ENCODE assay signal across 28 cellular contexts in the genomic region with DNA sequence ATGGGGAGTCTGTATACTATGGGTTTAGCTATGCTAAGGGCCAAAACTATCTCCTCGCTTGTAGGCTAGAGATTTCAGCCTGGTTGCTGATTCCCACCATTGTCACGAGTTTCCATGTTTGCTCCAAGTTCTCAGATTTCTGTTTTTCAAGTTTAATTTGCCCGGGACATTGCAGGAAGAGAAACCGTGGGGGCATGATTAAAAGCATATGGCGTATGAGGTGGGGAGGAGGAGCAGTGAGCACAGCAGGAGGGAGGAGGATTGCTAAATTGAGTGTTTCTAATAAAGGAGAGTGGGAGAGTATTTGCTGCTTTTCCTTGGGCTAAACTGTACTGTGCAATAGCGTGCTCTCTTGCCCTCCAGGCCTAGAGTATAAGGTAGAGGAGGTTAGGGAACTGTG.
A peak's percentile ranks its signal among the peaks of the same experiment; 100 is the strongest.
DNase-seq lines count a peak whose midpoint lies in the region; ATAC-seq and TF ChIP-seq lines count a peak whose summit lies in the region.
"Had no signal": no experiment of that assay in that cellular context is flagged by ENCODE, and none has a peak within 500 bp of the region (broad histone marks: within the 10 kb centered on the region; RNA-seq: fewer than 3 reads in every experiment).

No MANE protein-coding gene starts in this region.

- H3K4me3 ChIP-seq in astrocyte of the spinal cord (ENCODE audit: low read depth, low read length): no peak overlapping the region
- no peak overlapping the region for H3K4me3 ChIP-seq in hepatocyte
- H3K4me3 ChIP-seq in coronary artery: no peak overlapping the region
- H3K4me3 ChIP-seq: gastrocnemius medialis, left lung, thoracic aorta, uterus had no signal

- no peak for ATAC-seq in HG02970 (IDR thresholded peaks at IDR 0.05; ENCODE audit: low FRiP score, unreplicated experiment)
- ATAC-seq in natural killer cell: no peak
- ATAC-seq: activated naive CD8-positive, alpha-beta T cell treated with anti-CD3 and anti-CD28 coated beads, Interleukin-2, amount 50 U/mL, for 24 hours; gastrocnemius medialis; left lung; stimulated activated naive CD8-positive, alpha-beta T cell treated with anti-CD3 and anti-CD28 coated beads, Interleukin-15, Interleukin-2, amounts not matched to agents 100 U/mL and 50 U/mL, for 24 hours had no signal

- H3K27ac Mint-ChIP-seq in natural killer cell: no peak overlapping the region
- H3K27ac Mint-ChIP-seq: activated CD4-positive, alpha-beta T cell treated with anti-CD3 and anti-CD28 coated beads, Interleukin-2, amount 10 ng/mL, durations not matched to agents 24 days and 14 days; activated naive CD8-positive, alpha-beta T cell treated with anti-CD3 and anti-CD28 coated beads, Interleukin-2, amount 50 U/mL, for 24 hours; T-helper 2 cell treated with Interferon-gamma antibody and Interleukin-4, amounts not matched to agents 5 μg/mL and 100 μg/mL, for 36 hours had no signal

- in situ Hi-C loops in astrocyte of the spinal cord (cut with HindIII; ENCODE audit: low sequenced_read_pairs): no loop called here

- peak; percentile 25 for DNase-seq in NCI-H2171 treated with DMSO at 0.1 percent for 48 hours (lab: John Stamatoyannopoulos, UW)
- DNase-seq in NCI-H2171 (lab: John Stamatoyannopoulos, UW): no peak
- peak; percentile 60 for DNase-seq in astrocyte of the spinal cord (ENCODE audit: low read depth, low spot score)
- no peak for DNase-seq in hepatocyte (ENCODE audit: low spot score)
- no peak for DNase-seq in coronary artery (ENCODE audit: low spot score)
- no peak for DNase-seq in posterior vena cava (ENCODE audit: low spot score)
- DNase-seq in natural killer cell: no peak
- DNase-seq: activated CD4-positive, alpha-beta T cell treated with anti-CD3 and anti-CD28 coated beads, Interleukin-2, amount 10 ng/mL, durations not matched to agents 24 days and 14 days; activated gamma-delta T cell; activated naive CD8-positive, alpha-beta T cell treated with anti-CD3 and anti-CD28 coated beads, Interleukin-2, amount 50 U/mL, for 24 hours; activated T-cell treated with anti-CD3 and anti-CD28 coated beads, Interleukin-2, amount 50 U/mL, for 1 hour; BE2C; cerebellar nuclear complex; gastrocnemius medialis; left lung; mesendoderm; MV-4-11; NCI-H146; nucleus accumbens; OCI-M1; stimulated activated naive CD8-positive, alpha-beta T cell treated with anti-CD3 and anti-CD28 coated beads, Interleukin-15, Interleukin-2, amounts not matched to agents 100 U/mL and 50 U/mL, for 24 hours; uterus; WERI-Rb-1 had no signal

- H3K9me3 ChIP-seq in hepatocyte (ENCODE audit: low read depth): no peaks in the 10 kb centered on the region
- H3K9me3 ChIP-seq: BE2C, gastrocnemius medialis, left lung, thoracic aorta, uterus had no signal

- H3K36me3 Mint-ChIP-seq in natural killer cell: no peaks in the 10 kb centered on the region

- H3K4me1 Mint-ChIP-seq in natural killer cell: no peaks in the 10 kb centered on the region
- H3K4me1 Mint-ChIP-seq: activated CD4-positive, alpha-beta T cell treated with anti-CD3 and anti-CD28 coated beads, Interleukin-2, amount 10 ng/mL, durations not matched to agents 24 days and 14 days; activated naive CD8-positive, alpha-beta T cell treated with anti-CD3 and anti-CD28 coated beads, Interleukin-2, amount 50 U/mL, for 24 hours had no signal

- H2AFZ ChIP-seq in hepatocyte: no peak overlapping the region

- no peaks in the 10 kb centered on the region for H3K4me1 ChIP-seq in hepatocyte (ENCODE audit: insufficient read depth)
- H3K4me1 ChIP-seq: BE2C, gastrocnemius medialis, left lung, uterus had no signal

- H3K9me2 ChIP-seq in hepatocyte (replicated peaks; ENCODE audit: insufficient read depth): no peaks in the 10 kb centered on the region

- WGBS in hepatocyte (ENCODE audit: low lambda C conversion rate, missing lambda C conversion rate): 66% methylated on average over 6 of the region's 6 CpGs

- no peaks in the 10 kb centered on the region for H3K79me2 ChIP-seq in hepatocyte

- TF ChIP-seq CTCF in astrocyte of the spinal cord (IDR thresholded peaks at IDR 0.05; ENCODE audit: low read depth, low read length): no peak
- TF ChIP-seq CTCF in hepatocyte (IDR thresholded peaks at IDR 0.05; ENCODE audit: poor library complexity): no peak
- no peak for TF ChIP-seq CTCF in coronary artery (IDR thresholded peaks at IDR 0.05)
- TF ChIP-seq CTCF in natural killer cell (IDR thresholded peaks at IDR 0.05): no peak

- no peak overlapping the region for H3K4me2 ChIP-seq in hepatocyte

- H3K9me3 Mint-ChIP-seq in natural killer cell: peaks cover 8 to 14% of the 10 kb centered on the region in 2 donors
- H3K9me3 Mint-ChIP-seq: activated CD4-positive, alpha-beta T cell treated with anti-CD3 and anti-CD28 coated beads, Interleukin-2, amount 10 ng/mL, durations not matched to agents 24 days and 14 days; activated naive CD8-positive, alpha-beta T cell treated with anti-CD3 and anti-CD28 coated beads, Interleukin-2, amount 50 U/mL, for 24 hours; T-helper 2 cell treated with Interferon-gamma antibody and Interleukin-4, amounts not matched to agents 5 μg/mL and 100 μg/mL, for 36 hours had no signal

- H3K27me3 Mint-ChIP-seq in natural killer cell (ENCODE audit: low read depth in 2 of 2): no peaks in the 10 kb centered on the region
- H3K27me3 Mint-ChIP-seq: activated CD4-positive, alpha-beta T cell treated with anti-CD3 and anti-CD28 coated beads, Interleukin-2, amount 10 ng/mL, durations not matched to agents 24 days and 14 days; activated naive CD8-positive, alpha-beta T cell treated with anti-CD3 and anti-CD28 coated beads, Interleukin-2, amount 50 U/mL, for 24 hours had no signal

- H3K27ac ChIP-seq in hepatocyte: peak overlapping the region; percentile 15
- H3K27ac ChIP-seq in coronary artery: no peak overlapping the region
- H3K27ac ChIP-seq: 22Rv1, gastrocnemius medialis, HL-60, left lung, thoracic aorta, uterus, WERI-Rb-1 had no signal

- no peaks in the 10 kb centered on the region for H4K20me1 ChIP-seq in hepatocyte (ENCODE audit: insufficient read depth, poor library complexity, severe bottlenecking)

- no peaks in the 10 kb centered on the region for H3K36me3 ChIP-seq in hepatocyte (replicated peaks; ENCODE audit: insufficient read depth, low read depth)
- H3K36me3 ChIP-seq: BE2C, gastrocnemius medialis, left lung, thoracic aorta, uterus, WERI-Rb-1 had no signal

- H3K27me3 ChIP-seq in hepatocyte: no peaks in the 10 kb centered on the region
- H3K27me3 ChIP-seq: BE2C, gastrocnemius medialis, left lung, uterus had no signal

- intact Hi-C loops in posterior vena cava (cut with DNase I): no loop called here
- intact Hi-C loops in natural killer cell (cut with micrococcal nuclease): no loop called here

- H3K4me3 Mint-ChIP-seq in natural killer cell: no peak overlapping the region
- H3K4me3 Mint-ChIP-seq: activated CD4-positive, alpha-beta T cell treated with anti-CD3 and anti-CD28 coated beads, Interleukin-2, amount 10 ng/mL, durations not matched to agents 24 days and 14 days; activated naive CD8-positive, alpha-beta T cell treated with anti-CD3 and anti-CD28 coated beads, Interleukin-2, amount 50 U/mL, for 24 hours; T-helper 2 cell treated with Interferon-gamma antibody and Interleukin-4, amounts not matched to agents 5 μg/mL and 100 μg/mL, for 36 hours had no signal

Comparison
In these comparisons a context has a peak if more than half of its experiments do, and no peak if none do; other contexts are left out.
1. DNase-seq: peak in NCI-H2171 treated with DMSO at 0.1 percent for 48 hours (single experiment) and astrocyte of the spinal cord (single experiment); none in NCI-H2171 (single experiment), hepatocyte (single experiment), coronary artery (single experiment), posterior vena cava (single experiment) and natural killer cell (single experiment).